10 cellular contexts compared by ENCODE assay signal in the genomic region with DNA sequence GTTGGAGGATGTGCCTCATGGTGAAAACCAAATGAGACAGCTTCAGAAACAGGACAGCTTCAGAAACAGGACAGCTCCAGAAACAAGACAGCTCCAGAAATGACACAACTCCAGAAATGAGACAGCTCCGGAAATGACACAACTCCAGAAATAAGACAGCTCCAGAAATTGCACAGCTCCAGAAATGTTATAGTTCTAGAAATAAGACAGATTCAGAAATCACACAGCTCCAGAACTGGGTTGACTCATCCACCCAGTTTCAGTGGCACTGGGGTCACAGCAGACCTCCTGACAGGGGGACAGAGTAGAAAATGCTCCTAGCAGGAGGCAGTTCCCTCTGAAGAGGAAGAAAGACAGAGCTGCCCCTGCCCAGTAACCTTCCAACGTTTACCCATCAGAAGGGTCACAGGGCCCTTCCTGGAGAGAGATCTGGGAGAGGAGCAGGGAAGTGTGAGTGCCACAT. TPM values are rescaled to one million over a fixed set of nuclear protein-coding genes. Genes with fewer than 3 reads are reported as not detected.
DNase-seq lines count a peak whose midpoint lies in the region; TF ChIP-seq lines count a peak whose summit lies in the region.
"Had no signal": no experiment of that assay in that cellular context is flagged by ENCODE, and none has a peak within 500 bp of the region (broad histone marks: within the 10 kb centered on the region; RNA-seq: fewer than 3 reads in every experiment).

No MANE protein-coding gene starts in this region.

- POLR2A ChIA-PET in HEK293T (lab: Yijun Ruan, JAX) = no interaction called here

- peaks cover 11% of the 10 kb centered on the region for H3K4me1 ChIP-seq in mesodermal cell (ENCODE audit: control insufficient read depth, insufficient read depth, low read length, poor library complexity, severe bottlenecking)
- H3K4me1 ChIP-seq in tibial nerve = peaks cover 0 to 16% (median 3%) of the 10 kb centered on the region in 4 donors

- no peak for TF ChIP-seq POLR2A in tibial nerve (IDR thresholded peaks at IDR 0.05)

- H3K27me3 ChIP-seq in tibial nerve = no peaks in the 10 kb centered on the region
- H3K27me3 ChIP-seq in WERI-Rb-1 (ENCODE audit: insufficient read depth, low read depth, severe bottlenecking) = peaks cover 90% of the 10 kb centered on the region

- H3K27ac ChIP-seq in mesodermal cell (ENCODE audit: low read depth, low read length, severe bottlenecking) = peak overlapping the region; percentile 78
- peak overlapping the region in 3 of 4 donors; percentile 50 to 59 (median 57) for H3K27ac ChIP-seq in tibial nerve
- H3K27ac ChIP-seq in WERI-Rb-1 = no peak overlapping the region
- H3K27ac ChIP-seq: PC-9 had no signal

- H3K9me3 ChIP-seq in mesodermal cell (ENCODE audit: control insufficient read depth, low read length) (no peaks in the 10 kb centered on the region), tibial nerve (no peaks in the 10 kb centered on the region), WERI-Rb-1 (ENCODE audit: severe bottlenecking) (no peaks in the 10 kb centered on the region)

- 69 to 86% methylated on average over 1 to 2 of the region's 2 CpGs for WGBS in mesodermal cell (ENCODE audit: insufficient coverage in 2 of 2), 2 experiments
- WGBS in tibial nerve, 2 donors = 50 to 51% methylated on average over 2 of the region's 2 CpGs

- CTCF ChIA-PET in HEK293T (lab: Yijun Ruan, JAX) = no interaction called here

- no peak for TF ChIP-seq EP300 in tibial nerve (IDR thresholded peaks at IDR 0.05)

- DNase-seq in activated T-cell treated with anti-CD3 and anti-CD28 coated beads for 48 hours (ENCODE audit: low read depth) = peak; percentile 59
- DNase-seq in activated T-cell treated with anti-CD3 and anti-CD28 coated beads, Interleukin-2, amount 50 U/mL, for 1 hour = no peak
- DNase-seq in activated CD8-positive, alpha-beta memory T cell treated with anti-CD3 and anti-CD28 coated beads, Interleukin-2, amount 50 U/mL, for 48 hours = peak; percentile 77
- no peak for DNase-seq in tibial nerve (ENCODE audit: low spot score in 2 of 2)
- DNase-seq in HEK293T (ENCODE audit: extremely low spot score) = no peak
- no peak for DNase-seq in WERI-Rb-1
- no peak for DNase-seq in DMS114 treated with DMSO at 0.1 percent for 48 hours (lab: John Stamatoyannopoulos, UW; ENCODE audit: unreplicated experiment)
- DNase-seq: NCI-H1092 treated with DMSO at 0.1 percent for 48 hours, PC-9 had no signal

- H3K36me3 ChIP-seq in mesodermal cell (ENCODE audit: control insufficient read depth, insufficient read depth, low read length) = no peaks in the 10 kb centered on the region
- no peaks in the 10 kb centered on the region for H3K36me3 ChIP-seq in tibial nerve
- no peaks in the 10 kb centered on the region for H3K36me3 ChIP-seq in WERI-Rb-1

- no peak overlapping the region for H3K4me3 ChIP-seq in mesodermal cell (ENCODE audit: extremely low read depth, insufficient read depth, low read length, poor library complexity, severe bottlenecking)
- no peak overlapping the region for H3K4me3 ChIP-seq in tibial nerve
- no peak overlapping the region for H3K4me3 ChIP-seq in WERI-Rb-1 (ENCODE audit: low read depth, low read length)
- H3K4me3 ChIP-seq: PC-9 had no signal

- TF ChIP-seq CTCF in tibial nerve (IDR thresholded peaks at IDR 0.05) = no peak
- TF ChIP-seq CTCF in WERI-Rb-1 (IDR thresholded peaks at IDR 0.05; ENCODE audit: low read depth, low read length) = no peak

TF ChIP-seq in HEK293T, 16 proteins besides CTCF, POLR2A, EP300 and RAD21:
- TF ChIP-seq SUZ12 (IDR thresholded peaks at IDR 0.05) = no peak
- TF ChIP-seq BHLHE40 (IDR thresholded peaks at IDR 0.05; ENCODE audit: borderline replicate concordance) = no peak
- no peak for TF ChIP-seq FOXK2 (IDR thresholded peaks at IDR 0.05)
- TF ChIP-seq NFRKB (IDR thresholded peaks at IDR 0.05) = no peak
- no peak for TF ChIP-seq LEF1 (IDR thresholded peaks at IDR 0.05; ENCODE audit: borderline replicate concordance)
- TF ChIP-seq HDGF (IDR thresholded peaks at IDR 0.05; ENCODE audit: borderline replicate concordance) = no peak

RNA-seq across cellular contexts. Expression of gene COL6A3, which starts 26.9 kb away (rescaled TPM):
- 221 TPM for polyA plus RNA-seq in mesodermal cell (2013, experiment 1 of 2)
- 227 TPM for polyA plus RNA-seq in mesodermal cell (2013, experiment 2 of 2)
- 100 to 1,000 TPM; 228 to 558 (median 364) TPM for total RNA-seq in tibial nerve

RNA-seq across cellular contexts. Expression of gene MLPH, which starts 46.2 kb away (rescaled TPM):
- polyA plus RNA-seq in mesodermal cell (2013, experiment 1 of 2) = 3.1 TPM
- polyA plus RNA-seq in mesodermal cell (2013, experiment 2 of 2) = 6.3 TPM
- 100 to 1,000 TPM in 1 of 4 donors, 10 to 100 TPM in 3; 41.4 to 108 (median 62.1) TPM for total RNA-seq in tibial nerve

Comparison
In these comparisons a context has a peak if more than half of its experiments do, and no peak if none do; other contexts are left out.
1. DNase-seq: peak in activated T-cell treated with anti-CD3 and anti-CD28 coated beads for 48 hours (single experiment) and activated CD8-positive, alpha-beta memory T cell treated with anti-CD3 and anti-CD28 coated beads, Interleukin-2, amount 50 U/mL, for 48 hours (single experiment); none in activated T-cell treated with anti-CD3 and anti-CD28 coated beads, Interleukin-2, amount 50 U/mL, for 1 hour (single experiment), tibial nerve (0 of 2), HEK293T (single experiment), WERI-Rb-1 (single experiment) and DMS114 treated with DMSO at 0.1 percent for 48 hours (single experiment).